In genomic region chr5:154899107-154899816, GRCh38 we compare ENCODE assay signal across 1 cellular context.
TF ChIP-seq lines count a peak whose summit lies in the region.

No MANE protein-coding gene starts in this region.

TF ChIP-seq in HepG2, 621 proteins besides CTCF, POLR2A, EP300 and RAD21:
- TF ChIP-seq ZNF776 (CRISPR knock-in tag; IDR thresholded peaks at IDR 0.05) (no peak), HOXA9 (CRISPR knock-in tag; IDR thresholded peaks at IDR 0.05; ENCODE audit: borderline replicate concordance) (no peak), AGO2 (optimal IDR thresholded peaks at IDR 0.05; ENCODE audit: low read depth, low read length) (no peak), ZFP90 (CRISPR knock-in tag; IDR thresholded peaks at IDR 0.05; ENCODE audit: borderline replicate concordance) (no peak), SIN3B (IDR thresholded peaks at IDR 0.05; ENCODE audit: low read length) (no peak), ZBTB20 (CRISPR knock-in tag; IDR thresholded peaks at IDR 0.05; ENCODE audit: borderline replicate concordance, low read depth) (no peak), PTBP1 (IDR thresholded peaks at IDR 0.05; ENCODE audit: low read depth, low read length, poor library complexity, severe bottlenecking) (no peak), ZNF572 (CRISPR knock-in tag; IDR thresholded peaks at IDR 0.05) (no peak), IKZF4 (CRISPR knock-in tag; IDR thresholded peaks at IDR 0.05; ENCODE audit: borderline replicate concordance, low read depth, not compliant biosample characterization) (no peak), ZKSCAN8 (CRISPR knock-in tag; IDR thresholded peaks at IDR 0.05; ENCODE audit: borderline replicate concordance) (no peak), IRF2 (CRISPR knock-in tag; IDR thresholded peaks at IDR 0.05) (no peak), MTF1 (CRISPR knock-in tag; IDR thresholded peaks at IDR 0.05) (no peak), ZNF17 (CRISPR knock-in tag; IDR thresholded peaks at IDR 0.05) (no peak), ETV5 (CRISPR knock-in tag; IDR thresholded peaks at IDR 0.05; ENCODE audit: borderline replicate concordance) (no peak), SIN3A (IDR thresholded peaks at IDR 0.05; ENCODE audit: borderline replicate concordance, low read depth, low read length) (no peak)
